9 cellular contexts compared by ENCODE assay signal in genomic region chr10:47261121-47261520, GRCh38. TPM values are rescaled to one million over a fixed set of nuclear protein-coding genes. Genes with fewer than 3 reads are reported as not detected.
DNase-seq lines count a peak whose midpoint lies in the region; ATAC-seq and TF ChIP-seq lines count a peak whose summit lies in the region.
"Had no signal": no experiment of that assay in that cellular context is flagged by ENCODE, and none has a peak within 500 bp of the region (broad histone marks: within the 10 kb centered on the region; RNA-seq: fewer than 3 reads in every experiment).

No MANE protein-coding gene starts in this region.

- H3K9me3 Mint-ChIP-seq in naive thymus-derived CD8-positive, alpha-beta T cell = peaks cover 0 to 6% (median 0%) of the 10 kb centered on the region in 9 donors
- H3K9me3 Mint-ChIP-seq: dendritic cell treated with granulocyte-macrophage colony-stimulating factor and Interleukin-4, amounts not matched to agents 40 ng/mL and 50 ng/mL, for 4 days had no signal

- TF ChIP-seq POLR2A in Peyer's patch (IDR thresholded peaks at IDR 0.05) = no peak

- peaks cover 50 to 96% (median 94%) of the 10 kb centered on the region in 4 donors for H3K4me1 Mint-ChIP-seq in naive thymus-derived CD8-positive, alpha-beta T cell

- no peak for TF ChIP-seq CTCF in Peyer's patch (IDR thresholded peaks at IDR 0.05)

- ATAC-seq in GM18867 (IDR thresholded peaks at IDR 0.05; ENCODE audit: unreplicated experiment) = peak; percentile 99
- peak; percentile 89 for ATAC-seq in HG02840 (IDR thresholded peaks at IDR 0.05; ENCODE audit: low FRiP score, unreplicated experiment)
- ATAC-seq in naive thymus-derived CD8-positive, alpha-beta T cell = peak; percentile 59 to 76

- no peaks in the 10 kb centered on the region for H3K27me3 ChIP-seq in Peyer's patch

- H3K4me3 Mint-ChIP-seq in naive thymus-derived CD8-positive, alpha-beta T cell = peak overlapping the region; percentile 13 to 83 (median 64)
- H3K4me3 Mint-ChIP-seq: dendritic cell treated with granulocyte-macrophage colony-stimulating factor and Interleukin-4, amounts not matched to agents 40 ng/mL and 50 ng/mL, for 4 days had no signal

- DNase-seq in Peyer's patch = peak in 2 of 3 donors; percentile 77 to 80
- peak in 6 of 10 donors; percentile 24 to 59 (median 31) for DNase-seq in naive thymus-derived CD8-positive, alpha-beta T cell
- DNase-seq in anterior cingulate cortex (lab: John Stamatoyannopoulos, UW) = no peak
- no peak for DNase-seq in NCI-H226
- DNase-seq in SK-N-DZ (ENCODE audit: low spot score) = no peak
- DNase-seq in SKM-1 treated with dmso at 0.1 percent for 144 hours (lab: John Stamatoyannopoulos, UW; ENCODE audit: unreplicated experiment) = no peak

- no peaks in the 10 kb centered on the region for H3K36me3 Mint-ChIP-seq in naive thymus-derived CD8-positive, alpha-beta T cell

- peak overlapping the region; percentile 92 to 99 (median 96) for H3K27ac Mint-ChIP-seq in naive thymus-derived CD8-positive, alpha-beta T cell
- H3K27ac Mint-ChIP-seq: dendritic cell treated with granulocyte-macrophage colony-stimulating factor and Interleukin-4, amounts not matched to agents 40 ng/mL and 50 ng/mL, for 4 days had no signal

- H3K4me1 ChIP-seq in Peyer's patch = peaks cover 0 to 26% (median 7%) of the 10 kb centered on the region in 4 donors

- H3K4me3 ChIP-seq in Peyer's patch = no peak overlapping the region

- POLR2A ChIA-PET in naive thymus-derived CD8-positive, alpha-beta T cell (lab: Charles Lee) = interaction anchor here (1.0 to 2.3 kb wide), 8 partner anchors 15 to 95 kb away, joined by 3 to 13 read pairs (median 4); no protein-coding TSS in a partner anchor

- H3K9me3 ChIP-seq in Peyer's patch = no peaks in the 10 kb centered on the region

- peak overlapping the region in 3 of 4 donors; percentile 6 to 79 (median 70) for H3K27ac ChIP-seq in Peyer's patch

- no peaks in the 10 kb centered on the region for H3K27me3 Mint-ChIP-seq in naive thymus-derived CD8-positive, alpha-beta T cell

- no peaks in the 10 kb centered on the region for H3K36me3 ChIP-seq in Peyer's patch

RNA-seq across cellular contexts. Expression of gene GDF10, which starts 38.9 kb away (rescaled TPM):
- total RNA-seq in Peyer's patch = under 1 TPM in 1 of 4 donors, not detected in 3; 0.35 TPM
- under 1 TPM; 0.74 to 0.75 TPM for total RNA-seq in naive thymus-derived CD8-positive, alpha-beta T cell
- under 1 TPM in 2 of 3 donors, not detected in 1; 0.26 to 0.60 TPM for polyA plus RNA-seq in naive thymus-derived CD8-positive, alpha-beta T cell
- polyA plus RNA-seq in SK-N-DZ (2014; cell fraction: cytosol; rRNA removed) = not detected in 2 replicates
- not detected in 2 replicates for polyA plus RNA-seq in SK-N-DZ (2014; cell fraction: nucleus; rRNA removed)

Comparison
In these comparisons a context has a peak if more than half of its experiments do, and no peak if none do; other contexts are left out.
1. DNase-seq: peak in Peyer's patch (2 of 3) and naive thymus-derived CD8-positive, alpha-beta T cell (6 of 10); none in anterior cingulate cortex (0 of 58), NCI-H226 (single experiment), SK-N-DZ (single experiment) and SKM-1 treated with dmso at 0.1 percent for 144 hours (single experiment).
2. Peak in every context shown above with its lines, with median percentiles within 50 percentile points of each other: ATAC-seq.